ENCODE assay signal across 8 cellular contexts in genomic region chr15:84142888-84143337, GRCh38.
DNase-seq lines count a peak whose midpoint lies in the region; ATAC-seq, FAIRE-seq and TF ChIP-seq lines count a peak whose summit lies in the region.

No MANE protein-coding gene starts in this region.

- no peaks in the 10 kb centered on the region for H3K9me3 ChIP-seq in CD4-positive, alpha-beta T cell (ENCODE audit: control insufficient read depth, low read length)
- no peaks in the 10 kb centered on the region for H3K9me3 ChIP-seq in H1 (ENCODE audit: insufficient read depth in 2 of 2, low read depth in 1 of 2, low read length in 1 of 2)

- POLR2A ChIA-PET in CD4-positive, alpha-beta T cell (lab: Charles Lee), result no interaction called here
- POLR2A ChIA-PET in activated CD4-positive, alpha-beta memory T cell treated with anti-CD3 and anti-CD28 coated beads, Interleukin-2, amount 10 ng/mL, durations not matched to agents 7 days and 5 days (lab: Charles Lee), result no interaction called here
- POLR2A ChIA-PET in H1 (lab: Charles Lee; ENCODE audit: partially characterized antibody), result no interaction called here

- H3K4me3 ChIP-seq in H1 (ENCODE audit: extremely low read depth in 1 of 4, insufficient read depth in 2 of 4, low read depth in 3 of 4, low read length in 4 of 4), result peak overlapping the region in 2 of 4 experiments; percentile 12 to 42; a peak in 3 of 8 replicates

- H3K27ac Mint-ChIP-seq in CD4-positive, alpha-beta T cell, result no peak overlapping the region
- H3K27ac Mint-ChIP-seq in activated CD4-positive, alpha-beta memory T cell treated with anti-CD3 and anti-CD28 coated beads, Interleukin-2, amount 10 ng/mL, durations not matched to agents 7 days and 5 days, result no peak overlapping the region

- no peak overlapping the region for H3K23ac ChIP-seq in H1 (ENCODE audit: insufficient read length)

- CTCF ChIA-PET in CD4-positive, alpha-beta T cell (lab: Charles Lee), result interaction anchor here (0.6 kb wide), 1 partner anchor 1066 kb away, joined by 3 read pairs; no protein-coding TSS in a partner anchor
- CTCF ChIA-PET in activated CD4-positive, alpha-beta memory T cell treated with anti-CD3 and anti-CD28 coated beads, Interleukin-2, amount 10 ng/mL, durations not matched to agents 7 days and 5 days (lab: Charles Lee), result interaction anchor here (0.6 kb wide), 1 partner anchor 1795 kb away, joined by 3 read pairs; no protein-coding TSS in a partner anchor
- CTCF ChIA-PET in H1 (lab: Charles Lee; ENCODE audit: partially characterized antibody), result interaction anchor here (1.1 to 1.5 kb wide), 3 partner anchors 9 to 16 kb away, joined by 3 to 7 read pairs (median 5); no protein-coding TSS in a partner anchor

- H3K79me2 ChIP-seq in H1 (ENCODE audit: control insufficient read depth in 1 of 2, insufficient read depth in 2 of 2, low read length in 2 of 2), result no peaks in the 10 kb centered on the region

- peak; percentile 57 to 72 (median 64) for DNase-seq in CD4-positive, alpha-beta T cell
- DNase-seq in GM19239 (ENCODE audit: insufficient read length, low spot score) (peak; percentile 59), NCI-H748 treated with DMSO at 0.1 percent for 48 hours (lab: John Stamatoyannopoulos, UW) (peak; percentile 9), H1 (ENCODE audit: low read depth in 1 of 2, low spot score in 2 of 2) (peak; percentile 49 to 83), middle frontal gyrus (ENCODE audit: extremely low spot score, low spot score) (peak; percentile 38)
- DNase-seq in activated CD4-positive, alpha-beta memory T cell treated with anti-CD3 and anti-CD28 coated beads, Interleukin-2, amount 10 ng/mL, durations not matched to agents 7 days and 5 days, result peak; percentile 74
- DNase-seq in stimulated activated CD8-positive, alpha-beta memory T cell treated with anti-CD3 and anti-CD28 coated beads, Interleukin-7, amount 100 ng/mL, for 1 hour (ENCODE audit: low read depth in 2 of 2), result peak; percentile 31

- H2BK5ac ChIP-seq in H1 (ENCODE audit: low read depth, low read length), result no peak overlapping the region

- H3K27me3 Mint-ChIP-seq in CD4-positive, alpha-beta T cell, result peaks cover 6% of the 10 kb centered on the region
- H3K27me3 Mint-ChIP-seq in activated CD4-positive, alpha-beta memory T cell treated with anti-CD3 and anti-CD28 coated beads, Interleukin-2, amount 10 ng/mL, durations not matched to agents 7 days and 5 days, result peaks cover 12% of the 10 kb centered on the region

- no peak overlapping the region for H4K5ac ChIP-seq in H1 (ENCODE audit: insufficient read length, low read depth, low read length)

- H3K9ac ChIP-seq in H1 (replicated peaks in 1 of 4; ENCODE audit: extremely low read depth in 1 of 4, low read depth in 3 of 4, low read length in 3 of 4), result no peak overlapping the region

- H3K56ac ChIP-seq in H1 (replicated peaks; ENCODE audit: insufficient read length, low read depth, low read length), result no peak overlapping the region

- peak overlapping the region; percentile 21 for H3K4me3 Mint-ChIP-seq in CD4-positive, alpha-beta T cell
- no peak overlapping the region for H3K4me3 Mint-ChIP-seq in activated CD4-positive, alpha-beta memory T cell treated with anti-CD3 and anti-CD28 coated beads, Interleukin-2, amount 10 ng/mL, durations not matched to agents 7 days and 5 days

- H2BK120ac ChIP-seq in H1 (replicated peaks; ENCODE audit: low read depth, low read length), result no peak overlapping the region

- H4K20me1 ChIP-seq in H1 (replicated peaks in 1 of 2; ENCODE audit: control insufficient read depth in 1 of 2, insufficient read depth in 2 of 2, low read length in 2 of 2), result no peaks in the 10 kb centered on the region

- no peak overlapping the region for H2BK12ac ChIP-seq in H1 (ENCODE audit: low read depth, low read length)

- H3K27ac ChIP-seq in CD4-positive, alpha-beta T cell (ENCODE audit: low read depth, low read length), result no peak overlapping the region
- H3K27ac ChIP-seq in H1 (ENCODE audit: low read depth, low read length), result no peak overlapping the region

- FAIRE-seq in GM19239 (lab: Jason Lieb, UNC) (peak; percentile 89), H1 (lab: Jason Lieb, UNC) (peak; percentile 87)

- H3K27me3 ChIP-seq in CD4-positive, alpha-beta T cell (ENCODE audit: control insufficient read depth, insufficient read depth, low read length), result no peaks in the 10 kb centered on the region
- no peaks in the 10 kb centered on the region for H3K27me3 ChIP-seq in H1 (replicated peaks in 1 of 4; ENCODE audit: control insufficient read depth in 3 of 4, extremely low read depth in 1 of 4, insufficient read depth in 3 of 4, low read length in 3 of 4)

- 4% methylated on average over 7 of the region's 7 CpGs; no CpG with 5 or more reads in 1 of the 2 experiments for WGBS in H1 (ENCODE audit: extremely low coverage in 1 of 2, insufficient coverage in 1 of 2, insufficient read length in 1 of 2, insufficient replicate concordance in 2 of 2, low coverage in 1 of 2, low lambda C conversion rate in 2 of 2, missing lambda C conversion rate in 1 of 2), 2 experiments

- H3K18ac ChIP-seq in H1 (ENCODE audit: extremely low read depth, low read length), result no peak overlapping the region; the same call in 1 of the 2 replicates

- intact Hi-C loops in CD4-positive, alpha-beta T cell (cut with DNase I, micrococcal nuclease), result no loop called here

- peak overlapping the region; percentile 30 to 68 for H3K4me2 ChIP-seq in H1 (ENCODE audit: insufficient read depth in 1 of 2, low read depth in 2 of 2, low read length in 2 of 2)

- peak overlapping the region; percentile 99 for H2AFZ ChIP-seq in H1 (ENCODE audit: low read length)

- no peak for TF ChIP-seq EP300 in H1 (IDR thresholded peaks at IDR 0.05; ENCODE audit: borderline replicate concordance in 1 of 2, low read depth in 2 of 2, low read length in 2 of 2)

- H3K4me1 Mint-ChIP-seq in CD4-positive, alpha-beta T cell (ENCODE audit: low read depth), result no peaks in the 10 kb centered on the region
- H3K4me1 Mint-ChIP-seq in activated CD4-positive, alpha-beta memory T cell treated with anti-CD3 and anti-CD28 coated beads, Interleukin-2, amount 10 ng/mL, durations not matched to agents 7 days and 5 days, result peaks cover 3% of the 10 kb centered on the region

- H3K23me2 ChIP-seq in H1 (ENCODE audit: low read depth, low read length), result no peaks in the 10 kb centered on the region

- no peak for TF ChIP-seq POLR2A in H1 (IDR thresholded peaks at IDR 0.05; ENCODE audit: control extremely low read depth in 1 of 2, low read depth in 2 of 2, low read length in 2 of 2)

- no peaks in the 10 kb centered on the region for H3K9me3 Mint-ChIP-seq in CD4-positive, alpha-beta T cell
- H3K9me3 Mint-ChIP-seq in activated CD4-positive, alpha-beta memory T cell treated with anti-CD3 and anti-CD28 coated beads, Interleukin-2, amount 10 ng/mL, durations not matched to agents 7 days and 5 days, result no peaks in the 10 kb centered on the region

- TF ChIP-seq RAD21 in H1 (IDR thresholded peaks at IDR 0.05 in 1 of 2, conservative IDR thresholded peaks at IDR 0.05 in 1 of 2; ENCODE audit: low read depth in 2 of 2, low read length in 2 of 2), result peak; percentile 87 to 88

- H3K14ac ChIP-seq in H1 (ENCODE audit: insufficient read length), result no peak overlapping the region

- no peak overlapping the region for H3K4ac ChIP-seq in H1 (replicated peaks; ENCODE audit: insufficient read length, low read depth, low read length)

- H4K8ac ChIP-seq in H1 (ENCODE audit: extremely low read depth, insufficient read depth, low read length), result no peak overlapping the region; the same call in 1 of the 2 replicates

- peak; percentile 76 for TF ChIP-seq CTCF in CD4-positive, alpha-beta T cell (IDR thresholded peaks at IDR 0.05)
- peak; percentile 67 to 95 (median 80) for TF ChIP-seq CTCF in H1 (IDR thresholded peaks at IDR 0.05; ENCODE audit: control extremely low read depth in 1 of 3, insufficient read depth in 1 of 3, low read depth in 1 of 3, low read length in 3 of 3)

- H2BK20ac ChIP-seq in H1 (ENCODE audit: low read length), result no peak overlapping the region

- no peak overlapping the region for H2AK5ac ChIP-seq in H1 (ENCODE audit: low read depth, low read length)

- ATAC-seq in CD4-positive, alpha-beta T cell (ENCODE audit: poor library complexity), result peak; percentile 98
- ATAC-seq in HG03354 (IDR thresholded peaks at IDR 0.05; ENCODE audit: poor library complexity, severe bottlenecking, unreplicated experiment), result peak; percentile 96

- no peak overlapping the region for H2BK15ac ChIP-seq in H1 (ENCODE audit: low read length)

- no peak overlapping the region for H4K91ac ChIP-seq in H1 (replicated peaks; ENCODE audit: insufficient read length, low read length)

- H3K4me1 ChIP-seq in H1 (replicated peaks in 1 of 4; ENCODE audit: control insufficient read depth in 3 of 4, insufficient read depth in 4 of 4, low read length in 3 of 4), result 0 out of 7 replicates have a peak, but pooled peaks cover 0 to 2% (median 0%) of the 10 kb centered on the region in 4 experiments

- no peaks in the 10 kb centered on the region for H3K36me3 ChIP-seq in H1 (ENCODE audit: control insufficient read depth in 2 of 4, insufficient read depth in 4 of 4, low read length in 3 of 4)

- H3K79me1 ChIP-seq in H1 (ENCODE audit: low read depth, low read length), result no peaks in the 10 kb centered on the region

- H3K36me3 Mint-ChIP-seq in CD4-positive, alpha-beta T cell (ENCODE audit: low read depth), result no peaks in the 10 kb centered on the region
- H3K36me3 Mint-ChIP-seq in activated CD4-positive, alpha-beta memory T cell treated with anti-CD3 and anti-CD28 coated beads, Interleukin-2, amount 10 ng/mL, durations not matched to agents 7 days and 5 days (ENCODE audit: low read depth), result no peaks in the 10 kb centered on the region

TF ChIP-seq in H1, 55 proteins besides CTCF, POLR2A, EP300 and RAD21:
- peak; percentile 53; the same call in 1 of the 2 replicates for TF ChIP-seq MAX (IDR thresholded peaks at IDR 0.05)
- TF ChIP-seq NRF1 (IDR thresholded peaks at IDR 0.05; ENCODE audit: low read depth, low read length), result peak; percentile 57
- TF ChIP-seq SAP30 (IDR thresholded peaks at IDR 0.05; ENCODE audit: insufficient read depth, insufficient replicate concordance, low read length), result no peak
- TF ChIP-seq CEBPB (IDR thresholded peaks at IDR 0.05; ENCODE audit: low read depth, low read length), result peak; percentile 4; the same call in 1 of the 2 replicates

Comparison
In these comparisons a context has a peak if more than half of its experiments do, and no peak if none do; other contexts are left out.
1. DNase-seq: peak in every context shown above with its lines; median percentile 74 in activated CD4-positive, alpha-beta memory T cell treated with anti-CD3 and anti-CD28 coated beads, Interleukin-2, amount 10 ng/mL, durations not matched to agents 7 days and 5 days; 66 in H1; 64 in CD4-positive, alpha-beta T cell; 59 in GM19239; 38 in middle frontal gyrus; 31 in stimulated activated CD8-positive, alpha-beta memory T cell treated with anti-CD3 and anti-CD28 coated beads, Interleukin-7, amount 100 ng/mL, for 1 hour; 9 in NCI-H748 treated with DMSO at 0.1 percent for 48 hours.